ENCODE assay signal across 33 cellular contexts in the genomic region with DNA sequence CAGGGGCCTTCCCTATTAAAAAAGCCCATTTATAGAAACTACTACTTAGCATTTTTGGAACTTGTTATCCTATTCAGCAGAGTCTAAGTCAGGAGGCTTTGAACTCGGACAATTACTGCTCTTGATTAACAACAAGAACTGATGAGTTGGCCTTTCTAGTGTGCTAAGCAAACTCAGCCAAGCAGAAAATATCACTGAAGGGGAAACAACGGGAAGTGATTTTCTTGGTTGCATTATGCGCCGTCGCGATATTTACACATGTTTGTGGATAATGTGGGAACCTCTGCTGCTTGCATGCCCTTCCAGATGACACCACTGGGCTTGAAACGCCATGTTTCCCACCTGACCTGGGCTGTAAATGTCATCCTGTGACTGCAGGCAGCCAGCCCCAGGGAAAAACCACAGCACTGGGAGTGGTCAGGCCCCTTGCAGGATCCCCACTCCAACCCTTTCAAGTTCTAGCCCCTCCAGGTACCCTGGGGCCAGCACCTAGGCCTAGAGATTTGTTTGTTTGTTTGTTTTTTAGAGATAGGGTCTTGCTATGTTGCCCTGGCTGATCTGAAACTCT.
DNase-seq lines count a peak whose midpoint lies in the region; ATAC-seq, FAIRE-seq and TF ChIP-seq lines count a peak whose summit lies in the region.
"Had no signal": no experiment of that assay in that cellular context is flagged by ENCODE, and none has a peak within 500 bp of the region (broad histone marks: within the 10 kb centered on the region; RNA-seq: fewer than 3 reads in every experiment).

No MANE protein-coding gene starts in this region.

- H3K4me1 Mint-ChIP-seq in activated B cell treated with CpG ODN at 0.5 μM for 24 hours (peaks cover 36% of the 10 kb centered on the region), naive B cell (peaks cover 20 to 38% (median 23%) of the 10 kb centered on the region in 3 donors)
- H3K4me1 Mint-ChIP-seq: activated naive CD8-positive, alpha-beta T cell treated with anti-CD3 and anti-CD28 coated beads, Interleukin-2, amount 10 ng/mL, durations not matched to agents 7 days and 5 days had no signal

- H3K36me3 Mint-ChIP-seq in activated B cell treated with CpG ODN at 0.5 μM for 24 hours (ENCODE audit: low read depth), result no peaks in the 10 kb centered on the region
- no peaks in the 10 kb centered on the region for H3K36me3 Mint-ChIP-seq in naive B cell
- H3K36me3 Mint-ChIP-seq: activated naive CD8-positive, alpha-beta T cell treated with anti-CD3 and anti-CD28 coated beads, Interleukin-2, amount 10 ng/mL, durations not matched to agents 7 days and 5 days; mesothelial cell of epicardium had no signal

- H3K9me3 Mint-ChIP-seq in activated B cell treated with CpG ODN at 0.5 μM for 24 hours (no peaks in the 10 kb centered on the region), naive B cell (no peaks in the 10 kb centered on the region)
- H3K9me3 Mint-ChIP-seq: activated naive CD8-positive, alpha-beta T cell treated with anti-CD3 and anti-CD28 coated beads, Interleukin-2, amount 10 ng/mL, durations not matched to agents 7 days and 5 days; mesothelial cell of epicardium; stimulated activated naive B cell treated with anti-CD40 and anti-IgM and Interleukin-4, amounts not matched to agents 10 μg/mL and 1 μg/mL and 100 μg/mL, for 72 hours had no signal

- H3K27ac Mint-ChIP-seq in activated B cell treated with CpG ODN at 0.5 μM for 24 hours (no peak overlapping the region), naive B cell (no peak overlapping the region)
- H3K27ac Mint-ChIP-seq: activated naive CD8-positive, alpha-beta T cell treated with anti-CD3 and anti-CD28 coated beads, Interleukin-2, amount 10 ng/mL, durations not matched to agents 7 days and 5 days; B cell; mesothelial cell of epicardium had no signal

- TF ChIP-seq POLR2A in A549 (IDR thresholded peaks at IDR 0.05; ENCODE audit: low read length), result no peak

- no peaks in the 10 kb centered on the region for H3K9me3 ChIP-seq in A549
- H3K9me3 ChIP-seq: left lung had no signal

- H3K27me3 Mint-ChIP-seq in activated B cell treated with CpG ODN at 0.5 μM for 24 hours (peaks cover 4% of the 10 kb centered on the region), naive B cell (peaks cover 0 to 16% (median 0%) of the 10 kb centered on the region in 3 donors)

- POLR2A ChIA-PET in A549 (lab: Yijun Ruan, JAX), result no interaction called here
- POLR2A ChIA-PET in activated B cell treated with CpG ODN at 0.5 μM for 24 hours (lab: Charles Lee), result no interaction called here

- H3K27ac ChIP-seq in A549, result no peak overlapping the region
- H3K27ac ChIP-seq: epithelial cell of prostate, GM23248, left lung, skin epidermis had no signal

- TF ChIP-seq CTCF in A549 (IDR thresholded peaks at IDR 0.05), result no peak
- TF ChIP-seq CTCF in activated B cell treated with CpG ODN at 0.5 μM for 24 hours (IDR thresholded peaks at IDR 0.05), result no peak

- 78% methylated on average over 7 of the region's 7 CpGs for WGBS in A549 (ENCODE audit: missing lambda C conversion rate)

- H3K4me1 ChIP-seq in A549, result no peaks in the 10 kb centered on the region
- H3K4me1 ChIP-seq: left lung had no signal

- no peak for TF ChIP-seq RAD21 in A549 (conservative IDR thresholded peaks at IDR 0.05 in 1 of 2, IDR thresholded peaks at IDR 0.05 in 1 of 2)

- DNase-seq in A549 (ENCODE audit: low read depth in 1 of 2, low spot score in 1 of 2), result no peak
- DNase-seq in DMS79 treated with DMSO at 0.1 percent for 48 hours (lab: John Stamatoyannopoulos, UW), result peak; percentile 92
- DNase-seq in activated B cell treated with CpG ODN at 0.5 μM for 24 hours, result peak; percentile 2
- DNase-seq in naive B cell, result no peak
- no peak for DNase-seq in NCI-H1436 (lab: John Stamatoyannopoulos, UW)
- DNase-seq in DMS114 treated with DMSO at 0.1 percent for 48 hours (lab: John Stamatoyannopoulos, UW; ENCODE audit: unreplicated experiment), result no peak
- DNase-seq: ACHN; activated CD4-positive, alpha-beta T cell treated with anti-CD3 and anti-CD28 coated beads for 48 hours; activated CD8-positive, alpha-beta memory T cell treated with anti-CD3 and anti-CD28 coated beads for 24 hours; activated gamma-delta T cell treated with Interleukin-2 at 50 U/mL for 16 hours; activated naive CD8-positive, alpha-beta T cell treated with anti-CD3 and anti-CD28 coated beads, Interleukin-2, amount 10 ng/mL, durations not matched to agents 7 days and 5 days; activated T-cell treated with anti-CD3 and anti-CD28 coated beads for 4 hours; aorta; DMS153; effector CD4-positive, alpha-beta T cell; GM23248; hypothalamus; left lung; NCI-H187; NCI-H2227 treated with DMSO at 0.1 percent for 48 hours; NCI-H526; SIG-M5; stimulated activated naive B cell treated with anti-CD40 and anti-IgM and Interleukin-4, amounts not matched to agents 10 μg/mL and 1 μg/mL and 100 μg/mL, for 72 hours; substantia nigra; SW 1271; trophoblast cell had no signal

- ATAC-seq in A549 (no peak), activated B cell treated with CpG ODN at 0.5 μM for 24 hours (ENCODE audit: low read depth) (no peak), naive B cell (ENCODE audit: low read depth in 2 of 2) (peak; percentile 32 to 50), GM18868 (IDR thresholded peaks at IDR 0.05; ENCODE audit: unreplicated experiment) (no peak), HG03354 (IDR thresholded peaks at IDR 0.05; ENCODE audit: poor library complexity, severe bottlenecking, unreplicated experiment) (no peak)
- ATAC-seq: left lung; stimulated activated naive B cell treated with anti-CD40 and anti-IgM and Interleukin-4, amounts not matched to agents 10 μg/mL and 1 μg/mL and 100 μg/mL, for 72 hours had no signal

- H3K4me3 Mint-ChIP-seq in activated B cell treated with CpG ODN at 0.5 μM for 24 hours (no peak overlapping the region), naive B cell (no peak overlapping the region)
- H3K4me3 Mint-ChIP-seq: activated naive CD8-positive, alpha-beta T cell treated with anti-CD3 and anti-CD28 coated beads, Interleukin-2, amount 10 ng/mL, durations not matched to agents 7 days and 5 days; B cell; mesothelial cell of epicardium; stimulated activated naive B cell treated with anti-CD40 and anti-IgM and Interleukin-4, amounts not matched to agents 10 μg/mL and 1 μg/mL and 100 μg/mL, for 72 hours had no signal

- CTCF ChIA-PET in A549 (lab: Yijun Ruan, JAX) (no interaction called here), activated B cell treated with CpG ODN at 0.5 μM for 24 hours (lab: Charles Lee) (no interaction called here)

- H3K4me2 ChIP-seq in A549, result no peak overlapping the region

- intact Hi-C loops in activated B cell treated with CpG ODN at 0.5 μM for 24 hours (cut with micrococcal nuclease), result no loop called here

- TF ChIP-seq EP300 in A549 (IDR thresholded peaks at IDR 0.05), result no peak

- H3K4me3 ChIP-seq in A549, result no peak overlapping the region
- H3K4me3 ChIP-seq: GM23248, left lung, skin epidermis had no signal

- FAIRE-seq in A549 (lab: Jason Lieb, UNC), result no peak
- FAIRE-seq: colon had no signal

TF ChIP-seq in A549, 52 proteins besides CTCF, POLR2A, EP300 and RAD21:
- TF ChIP-seq MAFK (IDR thresholded peaks at IDR 0.05; ENCODE audit: partially characterized antibody), result peak; percentile 12
- no peak for TF ChIP-seq EHMT2 (IDR thresholded peaks at IDR 0.05; ENCODE audit: low read depth)
TF ChIP-seq in A549: peak in this region for 1.

Comparison
In these comparisons a context has a peak if more than half of its experiments do, and no peak if none do; other contexts are left out.
1. ATAC-seq: peak in naive B cell (2 of 2); none in A549 (0 of 2), activated B cell treated with CpG ODN at 0.5 μM for 24 hours (single experiment), GM18868 (single experiment) and HG03354 (single experiment).
2. DNase-seq: peak in DMS79 treated with DMSO at 0.1 percent for 48 hours (single experiment) and activated B cell treated with CpG ODN at 0.5 μM for 24 hours (single experiment); none in A549 (0 of 2), naive B cell (single experiment), NCI-H1436 (single experiment) and DMS114 treated with DMSO at 0.1 percent for 48 hours (single experiment).